9 cellular contexts compared by ENCODE assay signal in the genomic region with DNA sequence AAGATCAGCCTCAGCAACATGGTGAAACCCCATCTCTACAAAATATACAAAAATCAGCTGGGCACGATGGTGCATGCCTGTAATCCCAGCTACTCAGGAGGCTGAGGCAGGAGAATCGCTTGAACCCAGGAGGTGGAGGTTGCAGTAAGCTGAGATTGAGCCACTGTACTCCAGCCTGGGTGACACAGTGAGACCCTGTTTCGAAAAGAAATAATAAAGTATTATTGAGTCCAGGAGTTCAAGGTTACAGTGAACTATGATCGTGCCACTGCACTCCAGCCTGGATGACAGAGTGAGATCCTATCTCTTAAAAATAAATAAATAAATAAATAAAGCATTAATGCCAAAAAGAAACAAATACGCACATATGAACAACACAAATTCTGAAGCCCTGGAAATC. TPM values are rescaled to one million over a fixed set of nuclear protein-coding genes. Genes with fewer than 3 reads are reported as not detected.
"Had no signal": no experiment of that assay in that cellular context is flagged by ENCODE, and none has a peak within 500 bp of the region (broad histone marks: within the 10 kb centered on the region; RNA-seq: fewer than 3 reads in every experiment).

No MANE protein-coding gene starts in this region.

RNA-seq across cellular contexts. Expression of a gene that starts 6.4 kb away (rescaled TPM):
- total RNA-seq: adrenal gland, aorta, ascending aorta, astrocyte, body of pancreas, bronchial epithelial cell, cardiac septum, chondrocyte had no signal
- polyA plus RNA-seq: aorta, cardiac muscle cell had no signal
